ENCODE assay signal across 31 cellular contexts in genomic region chr7:78970440-78970916, GRCh38.
A peak's percentile ranks its signal among the peaks of the same experiment; 100 is the strongest.
DNase-seq lines count a peak whose midpoint lies in the region; ATAC-seq, FAIRE-seq and TF ChIP-seq lines count a peak whose summit lies in the region.
"Had no signal": no experiment of that assay in that cellular context is flagged by ENCODE, and none has a peak within 500 bp of the region (broad histone marks: within the 10 kb centered on the region; RNA-seq: fewer than 3 reads in every experiment).

No MANE protein-coding gene starts in this region.

- TF ChIP-seq EP300 in H1 (IDR thresholded peaks at IDR 0.05; ENCODE audit: borderline replicate concordance in 1 of 2, low read depth in 2 of 2, low read length in 2 of 2) = no peak

- H3K4me2 ChIP-seq in H1 (ENCODE audit: insufficient read depth in 1 of 2, low read depth in 2 of 2, low read length in 2 of 2) = no peak overlapping the region
- H3K4me2 ChIP-seq: BLaER1 had no signal

- H3K36me3 ChIP-seq in MG63 (no peaks in the 10 kb centered on the region), H1 (ENCODE audit: control insufficient read depth in 2 of 4, insufficient read depth in 4 of 4, low read length in 3 of 4) (no peaks in the 10 kb centered on the region), prostate gland (no peaks in the 10 kb centered on the region), mucosa of descending colon (ENCODE audit: low read depth) (no peaks in the 10 kb centered on the region)
- H3K36me3 ChIP-seq: BLaER1, heart right ventricle had no signal

- H3K23me2 ChIP-seq in H1 (ENCODE audit: low read depth, low read length) = no peaks in the 10 kb centered on the region

- H3K9me3 Mint-ChIP-seq in mesothelial cell of epicardium = peaks cover 17% of the 10 kb centered on the region
- H3K9me3 Mint-ChIP-seq: activated CD4-positive, alpha-beta T cell treated with anti-CD3 and anti-CD28 coated beads, Interleukin-2, amount 10 ng/mL, durations not matched to agents 24 days and 14 days; type B pancreatic cell had no signal

- TF ChIP-seq POLR2A in H1 (IDR thresholded peaks at IDR 0.05; ENCODE audit: control extremely low read depth in 1 of 2, low read depth in 2 of 2, low read length in 2 of 2) (no peak), prostate gland (IDR thresholded peaks at IDR 0.05) (no peak)

- no peak overlapping the region for H2AK5ac ChIP-seq in H1 (ENCODE audit: low read depth, low read length)

- peak overlapping the region; percentile 43; the same call in 1 of the 2 replicates for H2AFZ ChIP-seq in H1 (ENCODE audit: low read length)

- POLR2A ChIA-PET in H1 (lab: Charles Lee; ENCODE audit: partially characterized antibody) = no interaction called here

- CTCF ChIA-PET in H1 (lab: Charles Lee; ENCODE audit: partially characterized antibody) = interaction anchor here (0.7 kb wide), 1 partner anchor 24 kb away, joined by 3 read pairs; no protein-coding TSS in a partner anchor

- no peak overlapping the region for H3K56ac ChIP-seq in H1 (replicated peaks; ENCODE audit: insufficient read length, low read depth, low read length)

- no peaks in the 10 kb centered on the region for H3K79me2 ChIP-seq in H1 (ENCODE audit: control insufficient read depth in 1 of 2, insufficient read depth in 2 of 2, low read length in 2 of 2)

- no peak overlapping the region for H3K9ac ChIP-seq in H1 (replicated peaks in 1 of 4; ENCODE audit: extremely low read depth in 1 of 4, low read depth in 3 of 4, low read length in 3 of 4)
- H3K9ac ChIP-seq: BLaER1 had no signal

- no peak overlapping the region for H2BK120ac ChIP-seq in H1 (replicated peaks; ENCODE audit: low read depth, low read length)

- peak overlapping the region; percentile 72 for H3K27ac Mint-ChIP-seq in mesothelial cell of epicardium
- H3K27ac Mint-ChIP-seq: activated CD4-positive, alpha-beta T cell treated with anti-CD3 and anti-CD28 coated beads, Interleukin-2, amount 10 ng/mL, durations not matched to agents 24 days and 14 days; activated T-helper 2 cell treated with anti-CD3 and anti-CD28 coated beads, Interferon-gamma antibody, Interleukin-2, Interleukin-4, amounts not matched to agents 10 μg/mL and 5 μg/mL and 100 μg/mL, durations not matched to agents 14 hours and 24 hours and 36 hours; naive B cell; progenitor cell of endocrine pancreas; stimulated activated naive B cell treated with anti-CD40 and anti-IgM and Interleukin-4, amounts not matched to agents 10 μg/mL and 1 μg/mL and 100 μg/mL, for 72 hours; type B pancreatic cell had no signal

- no peak overlapping the region for H2BK20ac ChIP-seq in H1 (ENCODE audit: low read length)

- no peak overlapping the region for H2BK12ac ChIP-seq in H1 (ENCODE audit: low read depth, low read length)

- TF ChIP-seq RAD21 in H1 (IDR thresholded peaks at IDR 0.05 in 1 of 2, conservative IDR thresholded peaks at IDR 0.05 in 1 of 2; ENCODE audit: low read depth in 2 of 2, low read length in 2 of 2) = no peak

- no peak overlapping the region for H3K4me3 Mint-ChIP-seq in mesothelial cell of epicardium
- H3K4me3 Mint-ChIP-seq: activated CD4-positive, alpha-beta T cell treated with anti-CD3 and anti-CD28 coated beads, Interleukin-2, amount 10 ng/mL, durations not matched to agents 24 days and 14 days; naive B cell; stimulated activated naive B cell treated with anti-CD40 and anti-IgM and Interleukin-4, amounts not matched to agents 10 μg/mL and 1 μg/mL and 100 μg/mL, for 72 hours; type B pancreatic cell had no signal

- FAIRE-seq in H1 (lab: Jason Lieb, UNC) = peak; percentile 76
- FAIRE-seq: GM12892 had no signal

- peaks cover under 1% of the 10 kb centered on the region for H3K27me3 Mint-ChIP-seq in mesothelial cell of epicardium (ENCODE audit: low read depth)
- H3K27me3 Mint-ChIP-seq: activated CD4-positive, alpha-beta T cell treated with anti-CD3 and anti-CD28 coated beads, Interleukin-2, amount 10 ng/mL, durations not matched to agents 24 days and 14 days; naive B cell; progenitor cell of endocrine pancreas; stimulated activated naive B cell treated with anti-CD40 and anti-IgM and Interleukin-4, amounts not matched to agents 10 μg/mL and 1 μg/mL and 100 μg/mL, for 72 hours; type B pancreatic cell had no signal

- no peak overlapping the region for H2BK5ac ChIP-seq in H1 (ENCODE audit: low read depth, low read length)

- H3K9me3 ChIP-seq in MG63 (no peaks in the 10 kb centered on the region), H1 (ENCODE audit: insufficient read depth in 2 of 2, low read depth in 1 of 2, low read length in 1 of 2) (no peaks in the 10 kb centered on the region), prostate gland (no peaks in the 10 kb centered on the region), mucosa of descending colon (no peaks in the 10 kb centered on the region)
- H3K9me3 ChIP-seq: BLaER1, heart right ventricle had no signal

- no peak overlapping the region for H2BK15ac ChIP-seq in H1 (ENCODE audit: low read length)

- H3K27ac ChIP-seq in H1 (ENCODE audit: low read depth, low read length) (no peak overlapping the region), prostate gland (no peak overlapping the region)
- H3K27ac ChIP-seq: BLaER1, foreskin keratinocyte, heart right ventricle had no signal

- peaks cover 16% of the 10 kb centered on the region for H3K4me1 Mint-ChIP-seq in mesothelial cell of epicardium
- H3K4me1 Mint-ChIP-seq: activated CD4-positive, alpha-beta T cell treated with anti-CD3 and anti-CD28 coated beads, Interleukin-2, amount 10 ng/mL, durations not matched to agents 24 days and 14 days; naive B cell; stimulated activated naive B cell treated with anti-CD40 and anti-IgM and Interleukin-4, amounts not matched to agents 10 μg/mL and 1 μg/mL and 100 μg/mL, for 72 hours had no signal

- H3K18ac ChIP-seq in H1 (ENCODE audit: extremely low read depth, low read length) = no peak overlapping the region

- DNase-seq in ELR (ENCODE audit: low read depth) (peak; percentile 21), MG63 (peak; percentile 6), H1 (ENCODE audit: low read depth in 1 of 2, low spot score in 2 of 2) (no peak), mesothelial cell of epicardium (ENCODE audit: low spot score in 2 of 2, unreplicated experiment in 2 of 2) (no peak), globus pallidus (ENCODE audit: low spot score) (no peak), prostate gland (ENCODE audit: low spot score) (no peak), mucosa of descending colon (no peak)
- DNase-seq: activated CD4-positive, alpha-beta T cell treated with anti-CD3 and anti-CD28 coated beads, Interleukin-2, amount 10 ng/mL, durations not matched to agents 24 days and 14 days; activated CD8-positive, alpha-beta memory T cell treated with anti-CD3 and anti-CD28 coated beads for 24 hours; activated naive CD4-positive, alpha-beta T cell treated with anti-CD3 and anti-CD28 coated beads, Interleukin-2, amount 50 U/mL, for 16 hours; activated T-cell treated with anti-CD3 and anti-CD28 coated beads for 4 hours; amniotic stem cell; DMS 273 treated with DMSO at 0.1 percent for 48 hours; effector CD4-positive, alpha-beta T cell; heart right ventricle; kidney glomerular epithelial cell; naive B cell; NCI-H1092; NCI-H187 treated with DMSO at 0.1 percent for 48 hours; NCI-H2171 treated with DMSO at 0.1 percent for 48 hours; NCI-H510A treated with DMSO at 0.1 percent for 48 hours; Right ventricle myocardium superior; stimulated activated naive B cell treated with anti-CD40 and anti-IgM and Interleukin-4, amounts not matched to agents 10 μg/mL and 1 μg/mL and 100 μg/mL, for 72 hours had no signal

- H3K4me1 ChIP-seq in H1 (replicated peaks in 1 of 4; ENCODE audit: control insufficient read depth in 3 of 4, insufficient read depth in 4 of 4, low read length in 3 of 4) (peaks cover 0 to 8% (median 3%) of the 10 kb centered on the region in 4 experiments; a peak in 5 of 7 replicates), prostate gland (replicated peaks) (no peaks in the 10 kb centered on the region), mucosa of descending colon (ENCODE audit: low read depth) (no peaks in the 10 kb centered on the region)
- H3K4me1 ChIP-seq: BLaER1, foreskin keratinocyte, heart right ventricle had no signal

- TF ChIP-seq CTCF in H1 (IDR thresholded peaks at IDR 0.05; ENCODE audit: control extremely low read depth in 1 of 3, insufficient read depth in 1 of 3, low read depth in 1 of 3, low read length in 3 of 3) = no peak
- no peak for TF ChIP-seq CTCF in mesothelial cell of epicardium (IDR thresholded peaks at IDR 0.05; ENCODE audit: unreplicated experiment)
- no peak for TF ChIP-seq CTCF in prostate gland (IDR thresholded peaks at IDR 0.05)
- TF ChIP-seq CTCF in mucosa of descending colon (IDR thresholded peaks at IDR 0.05) = no peak

- no peak overlapping the region for H4K8ac ChIP-seq in H1 (ENCODE audit: extremely low read depth, insufficient read depth, low read length)

- no peak overlapping the region for H3K14ac ChIP-seq in H1 (ENCODE audit: insufficient read length)

- H4K91ac ChIP-seq in H1 (replicated peaks; ENCODE audit: insufficient read length, low read length) = no peak overlapping the region

- H3K27me3 ChIP-seq in MG63 = no peaks in the 10 kb centered on the region
- no peaks in the 10 kb centered on the region for H3K27me3 ChIP-seq in H1 (replicated peaks in 1 of 4; ENCODE audit: control insufficient read depth in 3 of 4, extremely low read depth in 1 of 4, insufficient read depth in 3 of 4, low read length in 3 of 4)
- H3K27me3 ChIP-seq in prostate gland (replicated peaks; ENCODE audit: insufficient read depth) = no peaks in the 10 kb centered on the region
- H3K27me3 ChIP-seq: BLaER1, foreskin keratinocyte, heart right ventricle had no signal

- no peak overlapping the region for H3K23ac ChIP-seq in H1 (ENCODE audit: insufficient read length)

- no peak overlapping the region for H3K4me3 ChIP-seq in MG63
- no peak overlapping the region for H3K4me3 ChIP-seq in H1 (ENCODE audit: extremely low read depth in 1 of 4, insufficient read depth in 2 of 4, low read depth in 3 of 4, low read length in 4 of 4)
- H3K4me3 ChIP-seq in prostate gland = no peak overlapping the region
- no peak overlapping the region for H3K4me3 ChIP-seq in mucosa of descending colon
- H3K4me3 ChIP-seq: BLaER1, heart right ventricle had no signal

- no peaks in the 10 kb centered on the region for H3K79me1 ChIP-seq in H1 (ENCODE audit: low read depth, low read length)

- H4K5ac ChIP-seq in H1 (ENCODE audit: insufficient read length, low read depth, low read length) = no peak overlapping the region

- no peaks in the 10 kb centered on the region for H4K20me1 ChIP-seq in H1 (replicated peaks in 1 of 2; ENCODE audit: control insufficient read depth in 1 of 2, insufficient read depth in 2 of 2, low read length in 2 of 2)
- H4K20me1 ChIP-seq: BLaER1 had no signal

- no peak overlapping the region for H3K4ac ChIP-seq in H1 (replicated peaks; ENCODE audit: insufficient read length, low read depth, low read length)

- intact Hi-C loops in prostate gland (cut with DNase I) (no loop called here), mucosa of descending colon (cut with DNase I, micrococcal nuclease) (no loop called here)

- H3K36me3 Mint-ChIP-seq in mesothelial cell of epicardium = no peaks in the 10 kb centered on the region
- H3K36me3 Mint-ChIP-seq: naive B cell; stimulated activated naive B cell treated with anti-CD40 and anti-IgM and Interleukin-4, amounts not matched to agents 10 μg/mL and 1 μg/mL and 100 μg/mL, for 72 hours; type B pancreatic cell had no signal

- ATAC-seq in GM18873 (IDR thresholded peaks at IDR 0.05; ENCODE audit: low FRiP score, unreplicated experiment) (no peak), mucosa of descending colon (no peak)
- ATAC-seq: foreskin keratinocyte; heart right ventricle; sciatic nerve; stimulated activated naive B cell treated with anti-CD40 and anti-IgM and Interleukin-4, amounts not matched to agents 10 μg/mL and 1 μg/mL and 100 μg/mL, for 72 hours had no signal

Comparison
In these comparisons a context has a peak if more than half of its experiments do, and no peak if none do; other contexts are left out.
1. DNase-seq: peak in ELR (single experiment) and MG63 (single experiment); none in H1 (0 of 2), mesothelial cell of epicardium (0 of 2), globus pallidus (single experiment), prostate gland (single experiment) and mucosa of descending colon (0 of 3).